In the genomic region with DNA sequence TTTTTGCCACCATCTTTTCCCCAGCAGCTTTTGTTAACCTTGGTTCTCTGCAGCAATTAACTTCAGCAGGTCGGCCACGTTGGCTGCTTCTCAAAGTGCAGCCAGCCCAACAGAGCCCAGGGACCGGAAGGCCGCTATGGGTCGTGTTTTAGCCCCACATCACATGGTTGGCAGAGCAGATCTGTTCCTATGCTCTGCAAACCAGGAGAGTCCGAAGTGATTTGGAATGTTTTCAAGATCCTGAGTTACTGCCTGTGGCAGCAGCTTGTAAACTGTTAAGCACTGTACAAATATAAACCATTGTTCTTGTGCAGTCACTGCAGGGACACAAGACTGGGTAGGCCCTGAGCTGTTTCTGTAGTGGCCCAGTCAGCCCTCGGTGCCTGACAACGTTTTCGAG, we compare ENCODE assay signal across 1 cellular context.
TF ChIP-seq lines count a peak whose summit lies in the region.

No MANE protein-coding gene starts in this region.

TF ChIP-seq in HepG2, 621 proteins besides CTCF, POLR2A, EP300 and RAD21 (continued from another document):
- TF ChIP-seq SOX5 (CRISPR knock-in tag; IDR thresholded peaks at IDR 0.05; ENCODE audit: borderline replicate concordance) (no peak), NR2F1 (CRISPR knock-in tag; IDR thresholded peaks at IDR 0.05) (no peak), ZFP62 (CRISPR knock-in tag; IDR thresholded peaks at IDR 0.05) (no peak), SMAD1 (CRISPR knock-in tag; IDR thresholded peaks at IDR 0.05; ENCODE audit: borderline replicate concordance, low read depth) (no peak), SMAD9 (CRISPR knock-in tag; IDR thresholded peaks at IDR 0.05) (no peak), ZNF879 (CRISPR knock-in tag; IDR thresholded peaks at IDR 0.05) (no peak), ZNF451 (CRISPR knock-in tag; IDR thresholded peaks at IDR 0.05) (no peak), ZGPAT (CRISPR knock-in tag; IDR thresholded peaks at IDR 0.05) (no peak)
- TF ChIP-seq, protein P1, sequence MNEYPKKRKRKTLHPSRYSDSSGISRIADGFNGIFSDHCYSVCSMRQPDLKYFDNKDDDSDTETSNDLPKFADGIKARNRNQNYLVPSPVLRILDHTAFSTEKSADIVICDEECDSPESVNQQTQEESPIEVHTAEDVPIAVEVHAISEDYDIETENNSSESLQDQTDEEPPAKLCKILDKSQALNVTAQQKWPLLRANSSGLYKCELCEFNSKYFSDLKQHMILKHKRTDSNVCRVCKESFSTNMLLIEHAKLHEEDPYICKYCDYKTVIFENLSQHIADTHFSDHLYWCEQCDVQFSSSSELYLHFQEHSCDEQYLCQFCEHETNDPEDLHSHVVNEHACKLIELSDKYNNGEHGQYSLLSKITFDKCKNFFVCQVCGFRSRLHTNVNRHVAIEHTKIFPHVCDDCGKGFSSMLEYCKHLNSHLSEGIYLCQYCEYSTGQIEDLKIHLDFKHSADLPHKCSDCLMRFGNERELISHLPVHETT (CRISPR knock-in tag; conservative IDR thresholded peaks at IDR 0.05): no peak
